ENCODE assay signal across 19 cellular contexts in genomic region chr3:150330872-150331271, GRCh38.
DNase-seq lines count a peak whose midpoint lies in the region; ATAC-seq and TF ChIP-seq lines count a peak whose summit lies in the region.
"Had no signal": no experiment of that assay in that cellular context is flagged by ENCODE, and none has a peak within 500 bp of the region (broad histone marks: within the 10 kb centered on the region; RNA-seq: fewer than 3 reads in every experiment).

No MANE protein-coding gene starts in this region.

- H4K91ac ChIP-seq in IMR-90 (ENCODE audit: insufficient read depth, low read depth, low read length): no peak overlapping the region

- intact Hi-C loops in IMR-90 (cut with micrococcal nuclease): no loop called here

- TF ChIP-seq CTCF in IMR-90 (conservative IDR thresholded peaks at IDR 0.05; ENCODE audit: low read depth, low read length): no peak
- TF ChIP-seq CTCF in parathyroid adenoma (IDR thresholded peaks at IDR 0.05): no peak

- no peak overlapping the region for H3K4ac ChIP-seq in IMR-90 (ENCODE audit: low read depth, low read length)

- no peak for TF ChIP-seq POLR2A in IMR-90 (IDR thresholded peaks at IDR 0.05; ENCODE audit: low read depth, low read length)

- no peak overlapping the region for H3K56ac ChIP-seq in IMR-90 (ENCODE audit: extremely low read depth, insufficient read depth, low read length)

- H3K27me3 ChIP-seq in IMR-90 (ENCODE audit: control insufficient read depth, insufficient read depth, low read length): no peaks in the 10 kb centered on the region; the same call in 1 of the 2 replicates
- H3K27me3 ChIP-seq in parathyroid adenoma (ENCODE audit: control insufficient read depth, insufficient read depth, low read length): no peaks in the 10 kb centered on the region
- H3K27me3 ChIP-seq: Peyer's patch had no signal

- H2BK5ac ChIP-seq in IMR-90 (ENCODE audit: low read depth, low read length, poor library complexity, severe bottlenecking): no peak overlapping the region

- H2AK5ac ChIP-seq in IMR-90 (ENCODE audit: low read depth, low read length): no peak overlapping the region

- no peak overlapping the region for H4K5ac ChIP-seq in IMR-90 (ENCODE audit: low read depth, low read length)

- no peak overlapping the region for H2BK20ac ChIP-seq in IMR-90 (ENCODE audit: low read depth, low read length)

- H3K27ac ChIP-seq in IMR-90 (ENCODE audit: insufficient read depth, low read length): no peak overlapping the region
- no peak overlapping the region for H3K27ac ChIP-seq in parathyroid adenoma
- H3K27ac ChIP-seq: HL-60, Peyer's patch had no signal

- ATAC-seq in IMR-90 (ENCODE audit: low read depth) (no peak), esophagus mucosa (peak; percentile 37), GM21825 (IDR thresholded peaks at IDR 0.05; ENCODE audit: unreplicated experiment) (no peak)
- ATAC-seq: GM23338, SK-N-SH treated with all-trans-retinoic acid at 6 μM for 48 hours had no signal

- no peaks in the 10 kb centered on the region for H3K79me1 ChIP-seq in IMR-90 (ENCODE audit: low read depth in 1 of 2, low read length in 2 of 2)

- H2BK15ac ChIP-seq in IMR-90 (ENCODE audit: low read depth, low read length): no peak overlapping the region

- H3K18ac ChIP-seq in IMR-90 (ENCODE audit: low read depth, low read length): no peak overlapping the region

- H3K9me3 ChIP-seq in IMR-90 (ENCODE audit: control insufficient read depth, insufficient read depth, low read length) (no peaks in the 10 kb centered on the region), parathyroid adenoma (ENCODE audit: control insufficient read depth, low read length) (no peaks in the 10 kb centered on the region)
- H3K9me3 ChIP-seq: Peyer's patch had no signal

- H2BK120ac ChIP-seq in IMR-90 (ENCODE audit: low read depth, low read length): no peak overlapping the region

- dilution Hi-C loops in IMR-90 (cut with HindIII; ENCODE audit: low sequenced_read_pairs, unreplicated experiment): no loop called here

- H2AFZ ChIP-seq in IMR-90 (replicated peaks; ENCODE audit: low read length, poor library complexity): no peak overlapping the region
- H2AFZ ChIP-seq in parathyroid adenoma: peak overlapping the region; percentile 45
- H2AFZ ChIP-seq: GM23338 had no signal

- TF ChIP-seq RAD21 in IMR-90 (IDR thresholded peaks at IDR 0.05; ENCODE audit: low read length): no peak

- no peak overlapping the region for H4K8ac ChIP-seq in IMR-90 (ENCODE audit: low read depth in 2 of 2, low read length in 2 of 2)

- BruUV-seq in IMR-90 (replicated peaks; lab: Mats Ljungman, UMichigan): no TSS peak

- in situ Hi-C loops in Caki2 (cut with HindIII; ENCODE audit: low pct_unique_long_range_greater_than_20kb, low sequenced_read_pairs): no loop called here
- in situ Hi-C loops in IMR-90 (cut with MboI; ENCODE audit: low sequenced_read_pairs): no loop called here

- no peaks in the 10 kb centered on the region for H4K20me1 ChIP-seq in IMR-90 (ENCODE audit: insufficient read depth, low read length)

- H3K9me1 ChIP-seq in IMR-90 (ENCODE audit: insufficient read depth, low read length): no peaks in the 10 kb centered on the region

- peak; percentile 57 for DNase-seq in Caki2 (ENCODE audit: low read depth)
- DNase-seq in IMR-90: no peak
- no peak for DNase-seq in kidney tubule cell (ENCODE audit: low spot score)
- no peak for DNase-seq in retina
- DNase-seq: DMS79 treated with DMSO at 0.1 percent for 48 hours, HCEC 1CT, Karpas-422, MV-4-11, NCI-H1105 treated with DMSO at 0.1 percent for 48 hours, NCI-H187 treated with DMSO at 0.1 percent for 48 hours, NCI-H2107, NCI-H748 treated with DMSO at 0.1 percent for 48 hours, Peyer's patch had no signal

- CTCF ChIA-PET in IMR-90 (lab: Yijun Ruan, JAX): no interaction called here

- no peaks in the 10 kb centered on the region for H3K79me2 ChIP-seq in parathyroid adenoma

- H3K4me1 ChIP-seq in IMR-90 (ENCODE audit: control insufficient read depth, insufficient read depth, low read length) (peaks cover 2% of the 10 kb centered on the region; the same call in 1 of the 2 replicates), parathyroid adenoma (no peaks in the 10 kb centered on the region)
- H3K4me1 ChIP-seq: Peyer's patch had no signal

- H3K4me2 ChIP-seq in IMR-90 (ENCODE audit: low read depth, low read length) (no peak overlapping the region), parathyroid adenoma (ENCODE audit: low read length) (no peak overlapping the region)
- H3K4me2 ChIP-seq: GM23338 had no signal

- H3K4me3 ChIP-seq in IMR-90 (ENCODE audit: insufficient read depth, low read depth, low read length): no peak overlapping the region
- H3K4me3 ChIP-seq in parathyroid adenoma (ENCODE audit: low read depth, low read length): no peak overlapping the region
- H3K4me3 ChIP-seq: GM23338, Peyer's patch had no signal

- no peaks in the 10 kb centered on the region for H3K36me3 ChIP-seq in IMR-90 (ENCODE audit: control insufficient read depth, insufficient read depth, low read length)
- no peaks in the 10 kb centered on the region for H3K36me3 ChIP-seq in parathyroid adenoma (ENCODE audit: control insufficient read depth, insufficient read depth, low read length)
- H3K36me3 ChIP-seq: Peyer's patch had no signal

- no CpG with 5 or more reads among the region's 2 CpGs for WGBS in IMR-90 (ENCODE audit: extremely low coverage in 2 of 2, insufficient read length in 1 of 2), 2 experiments

- H3K9ac ChIP-seq in IMR-90 (ENCODE audit: low read depth, low read length): no peak overlapping the region
- no peak overlapping the region for H3K9ac ChIP-seq in parathyroid adenoma

- no peak overlapping the region for H3K23ac ChIP-seq in IMR-90 (ENCODE audit: low read depth, low read length)

- H2AK9ac ChIP-seq in IMR-90 (replicated peaks; ENCODE audit: low read depth, low read length, poor library complexity): no peak overlapping the region

- H3K14ac ChIP-seq in IMR-90 (replicated peaks; ENCODE audit: low read depth, low read length): no peak overlapping the region

- POLR2A ChIA-PET in IMR-90 (lab: Charles Lee; ENCODE audit: unreplicated experiment): no interaction called here

TF ChIP-seq in IMR-90, 13 proteins besides CTCF, POLR2A, EP300 and RAD21:
- TF ChIP-seq MAFK (IDR thresholded peaks at IDR 0.05; ENCODE audit: low read depth, low read length) (peak; percentile 41; the same call in 1 of the 2 replicates), FOS (IDR thresholded peaks at IDR 0.05; ENCODE audit: low read depth, low read length) (no peak), CHD1 (IDR thresholded peaks at IDR 0.05; ENCODE audit: low read depth, low read length) (no peak)
